ENCODE assay signal across 9 cellular contexts in the genomic region with DNA sequence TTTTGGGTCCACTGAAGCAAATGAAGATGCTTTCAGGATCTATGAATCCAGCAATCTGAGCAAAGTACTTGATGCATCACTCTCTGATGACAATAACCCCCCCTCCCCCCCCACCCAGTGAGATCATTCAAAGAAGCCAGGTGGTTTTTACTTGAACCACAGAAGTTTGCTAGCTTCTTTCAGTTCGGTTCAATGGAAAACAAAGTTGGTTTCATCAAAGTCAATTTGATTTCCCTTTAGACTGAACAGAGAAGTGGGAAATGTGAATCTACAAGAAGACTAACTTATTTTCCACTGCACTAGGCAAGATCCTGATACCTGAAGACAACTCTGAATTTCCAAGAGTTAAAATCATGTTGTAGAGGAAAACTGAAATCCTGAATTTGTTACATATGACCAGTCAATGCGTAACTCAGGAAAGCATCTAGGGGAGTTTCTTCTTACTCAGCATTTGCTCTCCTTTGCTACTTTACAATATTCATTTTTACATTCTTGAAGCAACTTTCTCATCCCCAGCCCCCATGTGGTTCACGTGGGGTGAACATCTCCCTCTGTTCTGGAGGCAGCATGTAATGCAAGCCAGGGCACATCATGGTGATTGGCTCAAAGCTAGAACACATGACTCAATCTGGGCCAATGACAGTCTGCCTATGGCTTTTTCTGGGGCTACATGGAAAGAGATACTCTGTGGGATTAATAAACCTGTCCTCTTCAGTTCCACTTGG.
DNase-seq lines count a peak whose midpoint lies in the region; ATAC-seq, FAIRE-seq and TF ChIP-seq lines count a peak whose summit lies in the region.
"Had no signal": no experiment of that assay in that cellular context is flagged by ENCODE, and none has a peak within 500 bp of the region (broad histone marks: within the 10 kb centered on the region; RNA-seq: fewer than 3 reads in every experiment).

No MANE protein-coding gene starts in this region.

- peak overlapping the region; percentile 50 for H3K4me3 Mint-ChIP-seq in activated B cell treated with CpG ODN at 0.5 μM for 24 hours

- DNase-seq in GM12892 (ENCODE audit: insufficient read length) = no peak
- no peak for DNase-seq in activated B cell treated with CpG ODN at 0.5 μM for 24 hours
- no peak for DNase-seq in epithelial cell of prostate (ENCODE audit: low read depth, low spot score)
- peak; percentile 46 to 62 for DNase-seq in stimulated activated CD8-positive, alpha-beta memory T cell treated with anti-CD3 and anti-CD28 coated beads, Interleukin-7, amount 100 ng/mL, for 4 hours (ENCODE audit: low read depth in 2 of 2)
- no peak for DNase-seq in DMS 273 treated with DMSO at 0.1 percent for 48 hours (lab: John Stamatoyannopoulos, UW)
- no peak for DNase-seq in NCI-H748 (lab: John Stamatoyannopoulos, UW; ENCODE audit: unreplicated experiment)
- no peak for DNase-seq in HuH-7 (ENCODE audit: low spot score)

- peaks cover 77% of the 10 kb centered on the region for H3K36me3 Mint-ChIP-seq in activated B cell treated with CpG ODN at 0.5 μM for 24 hours (ENCODE audit: low read depth)

- TF ChIP-seq POLR2A in GM12892 (IDR thresholded peaks at IDR 0.05; ENCODE audit: low read depth, low read length) = no peak

- H3K27me3 Mint-ChIP-seq in activated B cell treated with CpG ODN at 0.5 μM for 24 hours = no peaks in the 10 kb centered on the region

- no peak for TF ChIP-seq CTCF in activated B cell treated with CpG ODN at 0.5 μM for 24 hours (IDR thresholded peaks at IDR 0.05)

- peaks cover 2% of the 10 kb centered on the region for H3K9me3 Mint-ChIP-seq in activated B cell treated with CpG ODN at 0.5 μM for 24 hours

- ATAC-seq in HG02798 (IDR thresholded peaks at IDR 0.05; ENCODE audit: poor library complexity, unreplicated experiment) (peak; percentile 72), activated B cell treated with CpG ODN at 0.5 μM for 24 hours (ENCODE audit: low read depth) (peak; percentile 59)

- peak; percentile 24 for FAIRE-seq in GM12892 (lab: Jason Lieb, UNC)
- FAIRE-seq: colon had no signal

- peaks cover 77% of the 10 kb centered on the region for H3K4me1 Mint-ChIP-seq in activated B cell treated with CpG ODN at 0.5 μM for 24 hours

- H3K27ac Mint-ChIP-seq in activated B cell treated with CpG ODN at 0.5 μM for 24 hours = peak overlapping the region; percentile 92

- POLR2A ChIA-PET in activated B cell treated with CpG ODN at 0.5 μM for 24 hours (lab: Charles Lee) = interaction anchor here (0.6 to 3.7 kb wide), 25 partner anchors 9 to 633 kb away, joined by 3 to 59 read pairs (median 4); no protein-coding TSS in a partner anchor

- CTCF ChIA-PET in activated B cell treated with CpG ODN at 0.5 μM for 24 hours (lab: Charles Lee) = interaction anchor here (0.9 kb wide), 1 partner anchor 57 kb away, joined by 3 read pairs; no protein-coding TSS in a partner anchor

- intact Hi-C loops in activated B cell treated with CpG ODN at 0.5 μM for 24 hours (cut with micrococcal nuclease) = loop anchor here (1.0 to 5.0 kb wide), 8 partner anchors 21 to 381 kb away; no protein-coding TSS in a partner anchor

- H3K27ac ChIP-seq in epithelial cell of prostate = peak overlapping the region; percentile 77

Comparison
In these comparisons a context has a peak if more than half of its experiments do, and no peak if none do; other contexts are left out.
1. DNase-seq: peak in stimulated activated CD8-positive, alpha-beta memory T cell treated with anti-CD3 and anti-CD28 coated beads, Interleukin-7, amount 100 ng/mL, for 4 hours (2 of 2); none in GM12892 (single experiment), activated B cell treated with CpG ODN at 0.5 μM for 24 hours (single experiment), epithelial cell of prostate (single experiment), DMS 273 treated with DMSO at 0.1 percent for 48 hours (single experiment), NCI-H748 (single experiment) and HuH-7 (single experiment).